Comparison of ENCODE assay signal across 16 cellular contexts in genomic region chr4:8342651-8343050, GRCh38.
DNase-seq lines count a peak whose midpoint lies in the region; ATAC-seq and TF ChIP-seq lines count a peak whose summit lies in the region.
"Had no signal": no experiment of that assay in that cellular context is flagged by ENCODE, and none has a peak within 500 bp of the region (broad histone marks: within the 10 kb centered on the region; RNA-seq: fewer than 3 reads in every experiment).

No MANE protein-coding gene starts in this region.

- H3K9ac ChIP-seq in DND-41 (ENCODE audit: low read depth, low read length), result no peak overlapping the region

- no peak for TF ChIP-seq EP300 in esophagus muscularis mucosa (IDR thresholded peaks at IDR 0.05)

- H3K36me3 ChIP-seq in DND-41 (ENCODE audit: insufficient read depth, low read length) (no peaks in the 10 kb centered on the region), esophagus muscularis mucosa (no peaks in the 10 kb centered on the region)
- H3K36me3 ChIP-seq: Peyer's patch, prostate gland had no signal

- intact Hi-C loops in esophagus muscularis mucosa (cut with DNase I), result no loop called here

- no peaks in the 10 kb centered on the region for H3K4me1 ChIP-seq in DND-41 (ENCODE audit: insufficient read depth, low read length)
- H3K4me1 ChIP-seq in esophagus muscularis mucosa, result peaks cover 36 to 45% (median 40%) of the 10 kb centered on the region in 4 donors
- H3K4me1 ChIP-seq: Peyer's patch, prostate gland had no signal

- 91% methylated on average over 9 of the region's 9 CpGs for WGBS in esophagus muscularis mucosa

- TF ChIP-seq CTCF in DND-41 (IDR thresholded peaks at IDR 0.05; ENCODE audit: borderline replicate concordance, extremely low read depth, low read length, poor library complexity, severe bottlenecking) (peak; percentile 27), esophagus muscularis mucosa (IDR thresholded peaks at IDR 0.05) (no peak), retinal pigment epithelial cell (conservative IDR thresholded peaks at IDR 0.05; ENCODE audit: low read depth, low read length) (peak; percentile 58)

- no peak for TF ChIP-seq POLR2A in esophagus muscularis mucosa (IDR thresholded peaks at IDR 0.05; ENCODE audit: low read depth)

- H3K4me3 ChIP-seq in DND-41 (ENCODE audit: low read depth in 1 of 2, low read length in 2 of 2) (no peak overlapping the region), esophagus muscularis mucosa (no peak overlapping the region), retinal pigment epithelial cell (ENCODE audit: low read length) (no peak overlapping the region)
- H3K4me3 ChIP-seq: Peyer's patch, prostate gland had no signal

- H3K4me2 ChIP-seq in DND-41 (ENCODE audit: insufficient read depth, low read length), result no peak overlapping the region

- no peak overlapping the region for H3K27ac ChIP-seq in DND-41 (ENCODE audit: low read length)
- H3K27ac ChIP-seq in esophagus muscularis mucosa (replicated peaks in 1 of 4), result peak overlapping the region in 3 of 4 donors; percentile 49 to 52 (median 49)
- H3K27ac ChIP-seq: prostate gland had no signal

- no peak for DNase-seq in DND-41
- peak; percentile 71 for DNase-seq in NCI-H82 (lab: John Stamatoyannopoulos, UW)
- no peak for DNase-seq in esophagus muscularis mucosa (ENCODE audit: extremely low spot score)
- no peak for DNase-seq in retinal pigment epithelial cell (ENCODE audit: low read depth)
- no peak for DNase-seq in activated effector memory CD4-positive, alpha-beta T cell treated with anti-CD3 and anti-CD28 coated beads, Interleukin-2, amount 50 U/mL, for 16 hours
- no peak for DNase-seq in glomerular visceral epithelial cell (ENCODE audit: extremely low spot score)
- DNase-seq: activated CD8-positive, alpha-beta memory T cell treated with anti-CD3 and anti-CD28 coated beads for 24 hours; activated naive CD4-positive, alpha-beta T cell treated with Interleukin-2 at 50 U/mL for 16 hours; CD8-positive, alpha-beta memory T cell; erythroblast; stimulated activated CD4-positive, alpha-beta T cell treated with anti-CD3 and anti-CD28 coated beads, Interleukin-4, amount 100 ng/mL, for 24 hours; stimulated activated naive CD4-positive, alpha-beta T cell treated with Interleukin-2 at 50 U/mL for 16 hours had no signal

- no peaks in the 10 kb centered on the region for H3K79me2 ChIP-seq in DND-41 (ENCODE audit: insufficient read depth, low read length)

- H3K9me3 ChIP-seq in DND-41 (ENCODE audit: insufficient read depth, low read length, severe bottlenecking) (no peaks in the 10 kb centered on the region), esophagus muscularis mucosa (no peaks in the 10 kb centered on the region)
- H3K9me3 ChIP-seq: Peyer's patch, prostate gland had no signal

- no peaks in the 10 kb centered on the region; the same call in 1 of the 2 replicates for H4K20me1 ChIP-seq in DND-41 (ENCODE audit: insufficient read depth, low read length)

- H3K27me3 ChIP-seq in DND-41 (ENCODE audit: insufficient read depth, low read length, poor library complexity) (no peaks in the 10 kb centered on the region), esophagus muscularis mucosa (no peaks in the 10 kb centered on the region)
- H3K27me3 ChIP-seq: Peyer's patch had no signal

- H2AFZ ChIP-seq in DND-41 (ENCODE audit: low read depth, low read length), result no peak overlapping the region

- ATAC-seq in DND-41 (ENCODE audit: insufficient read depth, low read depth) (no peak), HG03354 (IDR thresholded peaks at IDR 0.05; ENCODE audit: poor library complexity, severe bottlenecking, unreplicated experiment) (no peak), GM19467 (IDR thresholded peaks at IDR 0.05; ENCODE audit: unreplicated experiment) (no peak)

Comparison
In these comparisons a context has a peak if more than half of its experiments do, and no peak if none do; other contexts are left out.
1. CTCF ChIP-seq: peak in DND-41 (single experiment) and retinal pigment epithelial cell (single experiment); none in esophagus muscularis mucosa (0 of 3).